1 cellular context compared by ENCODE assay signal in the genomic region with DNA sequence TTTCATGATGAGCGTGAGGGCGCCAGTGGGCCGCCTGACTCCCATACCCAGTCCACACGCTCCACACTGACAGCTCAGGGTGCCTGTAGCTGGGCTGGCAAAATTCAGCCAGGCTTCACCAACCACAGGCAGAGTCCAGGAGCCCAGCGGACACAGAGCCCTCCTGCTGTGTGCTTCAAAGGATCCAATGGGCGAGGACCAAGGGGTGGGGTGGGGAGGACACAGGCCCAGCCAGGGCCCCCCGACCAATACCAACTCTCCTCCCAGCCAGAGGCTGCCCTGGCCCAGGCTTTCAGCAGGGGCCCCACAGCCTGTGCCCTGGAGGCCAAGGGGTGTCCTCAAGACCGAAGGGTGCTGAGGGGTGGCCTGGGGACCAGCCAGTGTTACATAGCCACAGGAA.
TF ChIP-seq lines count a peak whose summit lies in the region.

No MANE protein-coding gene starts in this region.

TF ChIP-seq in WTC11, 78 proteins besides CTCF, POLR2A, EP300 and RAD21 (continued from another document):
- no peak for TF ChIP-seq FOXP4 (CRISPR knock-in tag; IDR thresholded peaks at IDR 0.05)
